ENCODE assay signal across 9 cellular contexts in the genomic region with DNA sequence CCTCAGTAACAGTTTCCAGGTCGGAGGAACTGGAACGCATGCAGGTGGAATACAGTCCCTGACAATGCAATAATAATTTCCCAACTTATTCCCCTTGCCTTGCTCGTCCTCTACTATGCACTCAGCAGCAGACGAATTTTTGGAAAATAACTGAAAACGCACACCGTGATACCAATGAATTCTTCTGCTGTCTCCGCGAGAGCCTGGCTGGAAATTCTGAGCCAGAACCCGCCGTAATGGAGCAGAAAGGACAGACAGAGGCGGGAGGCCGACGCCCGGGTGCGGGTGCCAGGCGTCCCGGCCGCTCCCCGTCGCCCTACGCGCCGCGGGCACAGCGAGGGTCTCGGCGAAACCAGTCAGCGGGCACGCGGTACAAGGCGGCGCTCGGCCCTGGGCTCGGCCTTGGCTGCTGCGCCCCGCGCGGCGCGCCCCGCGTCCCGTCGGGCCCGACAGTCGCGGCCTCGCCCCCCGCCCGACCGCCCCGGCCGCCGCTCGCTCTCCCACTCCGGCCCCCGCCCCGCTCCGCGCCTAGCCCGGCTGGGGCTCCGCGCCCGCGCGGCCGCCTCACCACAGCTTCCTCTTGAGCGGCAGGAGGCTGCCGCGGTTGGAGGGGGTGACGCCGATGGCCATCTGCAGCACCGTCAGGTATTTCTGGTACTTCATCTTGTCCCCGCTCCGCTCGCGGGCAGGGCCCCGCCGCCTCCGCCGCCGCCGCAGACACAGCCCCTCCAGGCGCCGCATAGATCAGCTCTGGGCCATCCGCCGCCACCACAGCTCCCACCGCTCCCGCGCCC.
A peak's percentile ranks its signal among the peaks of the same experiment; 100 is the strongest.
DNase-seq lines count a peak whose midpoint lies in the region; ATAC-seq and TF ChIP-seq lines count a peak whose summit lies in the region.
"Had no signal": no experiment of that assay in that cellular context is flagged by ENCODE, and none has a peak within 500 bp of the region (broad histone marks: within the 10 kb centered on the region; RNA-seq: fewer than 3 reads in every experiment).

No MANE protein-coding gene starts in this region.

- peaks cover 41% of the 10 kb centered on the region for H3K27me3 Mint-ChIP-seq in activated CD4-positive, alpha-beta T cell treated with anti-CD3 and anti-CD28 coated beads, Interleukin-2, amount 10 ng/mL, durations not matched to agents 24 days and 14 days
- peaks cover 70% of the 10 kb centered on the region for H3K27me3 Mint-ChIP-seq in type B pancreatic cell

- no peak overlapping the region for H3K4me3 Mint-ChIP-seq in activated CD4-positive, alpha-beta T cell treated with anti-CD3 and anti-CD28 coated beads, Interleukin-2, amount 10 ng/mL, durations not matched to agents 24 days and 14 days
- H3K4me3 Mint-ChIP-seq in type B pancreatic cell = peak overlapping the region; percentile 85

- no peak overlapping the region for H3K27ac Mint-ChIP-seq in activated CD4-positive, alpha-beta T cell treated with anti-CD3 and anti-CD28 coated beads, Interleukin-2, amount 10 ng/mL, durations not matched to agents 24 days and 14 days
- no peak overlapping the region for H3K27ac Mint-ChIP-seq in type B pancreatic cell
- H3K27ac Mint-ChIP-seq: CD4-positive, alpha-beta memory T cell had no signal

- no peaks in the 10 kb centered on the region for H3K9me3 Mint-ChIP-seq in activated CD4-positive, alpha-beta T cell treated with anti-CD3 and anti-CD28 coated beads, Interleukin-2, amount 10 ng/mL, durations not matched to agents 24 days and 14 days
- peaks cover 6% of the 10 kb centered on the region for H3K9me3 Mint-ChIP-seq in type B pancreatic cell

- H3K4me3 ChIP-seq in choroid plexus epithelial cell (ENCODE audit: low read depth, low read length) (peak overlapping the region; percentile 56), left lung (peak overlapping the region; percentile 25 to 27)

- H3K27me3 ChIP-seq in left lung = peaks cover 17 to 54% of the 10 kb centered on the region in 2 donors

- H3K4me1 Mint-ChIP-seq in activated CD4-positive, alpha-beta T cell treated with anti-CD3 and anti-CD28 coated beads, Interleukin-2, amount 10 ng/mL, durations not matched to agents 24 days and 14 days = no peaks in the 10 kb centered on the region
- H3K4me1 Mint-ChIP-seq in type B pancreatic cell (ENCODE audit: unreplicated experiment) = no peaks in the 10 kb centered on the region

- DNase-seq in activated CD4-positive, alpha-beta T cell treated with anti-CD3 and anti-CD28 coated beads, Interleukin-2, amount 10 ng/mL, durations not matched to agents 24 days and 14 days = peak; percentile 32
- DNase-seq in activated CD4-positive, alpha-beta T cell treated with anti-CD3 and anti-CD28 coated beads, Interleukin-2, amount 50 U/mL, for 4 hours = no peak
- DNase-seq in choroid plexus epithelial cell (ENCODE audit: low read depth) (no peak), left lung (peak in 1 of 2 donors; percentile 80), type B pancreatic cell (ENCODE audit: extremely low spot score, unreplicated experiment) (peak; percentile 72)
- DNase-seq in activated CD8-positive, alpha-beta memory T cell treated with anti-CD3 and anti-CD28 coated beads, Interleukin-2, amount 50 U/mL, for 48 hours = no peak
- no peak for DNase-seq in activated CD4-positive, alpha-beta T cell treated with anti-CD3 and anti-CD28 coated beads for 4 hours
- DNase-seq: CD4-positive, alpha-beta memory T cell had no signal

- no peaks in the 10 kb centered on the region for H3K36me3 Mint-ChIP-seq in activated CD4-positive, alpha-beta T cell treated with anti-CD3 and anti-CD28 coated beads, Interleukin-2, amount 10 ng/mL, durations not matched to agents 24 days and 14 days (ENCODE audit: low read depth)
- no peaks in the 10 kb centered on the region for H3K36me3 Mint-ChIP-seq in type B pancreatic cell
- H3K36me3 Mint-ChIP-seq: CD4-positive, alpha-beta memory T cell had no signal

- no peaks in the 10 kb centered on the region for H3K9me3 ChIP-seq in left lung

- H3K4me1 ChIP-seq in left lung = no peaks in the 10 kb centered on the region

- intact Hi-C loops in activated CD4-positive, alpha-beta T cell treated with anti-CD3 and anti-CD28 coated beads, Interleukin-2, amount 10 ng/mL, durations not matched to agents 24 days and 14 days (cut with micrococcal nuclease) = no loop called here
- intact Hi-C loops in left lung (cut with DNase I) = no loop called here

- no peak overlapping the region for H3K27ac ChIP-seq in left lung

- ATAC-seq in left lung (peak; percentile 45), GM18907 (IDR thresholded peaks at IDR 0.05; ENCODE audit: unreplicated experiment) (no peak)

- H3K36me3 ChIP-seq in left lung = no peaks in the 10 kb centered on the region

- no peak for TF ChIP-seq CTCF in choroid plexus epithelial cell (conservative IDR thresholded peaks at IDR 0.05; ENCODE audit: low read depth, low read length)
- no peak for TF ChIP-seq CTCF in left lung (IDR thresholded peaks at IDR 0.05)
- TF ChIP-seq CTCF in type B pancreatic cell (conservative IDR thresholded peaks at IDR 0.05) = no peak

Comparison
In these comparisons a context has a peak if more than half of its experiments do, and no peak if none do; other contexts are left out.
1. DNase-seq: peak in activated CD4-positive, alpha-beta T cell treated with anti-CD3 and anti-CD28 coated beads, Interleukin-2, amount 10 ng/mL, durations not matched to agents 24 days and 14 days (single experiment) and type B pancreatic cell (single experiment); none in activated CD4-positive, alpha-beta T cell treated with anti-CD3 and anti-CD28 coated beads, Interleukin-2, amount 50 U/mL, for 4 hours (0 of 2), choroid plexus epithelial cell (single experiment), activated CD8-positive, alpha-beta memory T cell treated with anti-CD3 and anti-CD28 coated beads, Interleukin-2, amount 50 U/mL, for 48 hours (single experiment) and activated CD4-positive, alpha-beta T cell treated with anti-CD3 and anti-CD28 coated beads for 4 hours (0 of 2).